ENCODE assay signal across 8 cellular contexts in genomic region chr2:43218550-43219382, GRCh38. TPM values are rescaled to one million over a fixed set of nuclear protein-coding genes. Genes with fewer than 3 reads are reported as not detected.
A peak's percentile ranks its signal among the peaks of the same experiment; 100 is the strongest.
DNase-seq lines count a peak whose midpoint lies in the region; ATAC-seq, FAIRE-seq and TF ChIP-seq lines count a peak whose summit lies in the region.

No MANE protein-coding gene starts in this region.

- no peaks in the 10 kb centered on the region for H3K9me2 ChIP-seq in hepatocyte (replicated peaks; ENCODE audit: insufficient read depth)

- H3K79me2 ChIP-seq in hepatocyte, result peaks cover 23% of the 10 kb centered on the region

- H3K4me3 ChIP-seq in adipocyte (ENCODE audit: low read length) (peak overlapping the region; percentile 91), hepatocyte (no peak overlapping the region), spleen (peak overlapping the region in 7 of 8 donors; percentile 26 to 99 (median 92))

- in situ Hi-C loops in GM13977 (cut with MboI; ENCODE audit: low pct_unique_long_range_greater_than_20kb, low sequenced_read_pairs, unreplicated experiment), result no loop called here

- H3K4me2 ChIP-seq in hepatocyte, result peak overlapping the region; percentile 77

- H3K9me3 ChIP-seq in adipocyte (ENCODE audit: control insufficient read depth, low read length) (no peaks in the 10 kb centered on the region), hepatocyte (ENCODE audit: low read depth) (no peaks in the 10 kb centered on the region), spleen (no peaks in the 10 kb centered on the region)

- no peak overlapping the region for H2AFZ ChIP-seq in hepatocyte

- WGBS in hepatocyte (ENCODE audit: low lambda C conversion rate, missing lambda C conversion rate), result 31% methylated on average over 9 of the region's 9 CpGs
- 3 to 6% (median 4%) methylated on average over 8 to 9 of the region's 9 CpGs for WGBS in spleen, 5 donors

- TF ChIP-seq CTCF in GM13977 (IDR thresholded peaks at IDR 0.05; ENCODE audit: extremely low read depth, insufficient read depth, missing control alignments) (no peak), hepatocyte (IDR thresholded peaks at IDR 0.05; ENCODE audit: poor library complexity) (no peak), spleen (IDR thresholded peaks at IDR 0.05 in 8 of 11, conservative IDR thresholded peaks at IDR 0.05 in 3 of 11) (peak in 3 of 11 experiments; percentile 8 to 41 (median 31))

- intact Hi-C loops in spleen (cut with DNase I; ENCODE audit: low total_unique reads), result no loop called here

- peak overlapping the region; percentile 100 for H3K27ac ChIP-seq in hepatocyte
- H3K27ac ChIP-seq in spleen, result peak overlapping the region; percentile 93 to 100 (median 99)

- peak; percentile 23 for ATAC-seq in HG03097 (IDR thresholded peaks at IDR 0.05; ENCODE audit: low FRiP score, unreplicated experiment)

- peak overlapping the region; percentile 99 for H3K9ac ChIP-seq in adipocyte (ENCODE audit: low read length)

- peaks cover 11% of the 10 kb centered on the region for H4K20me1 ChIP-seq in hepatocyte (ENCODE audit: insufficient read depth, poor library complexity, severe bottlenecking)

- no peak for FAIRE-seq in H54 (lab: Jason Lieb, UNC)

- DNase-seq in GM13977 (ENCODE audit: low spot score), result peak; percentile 53
- peak; percentile 93 for DNase-seq in SW480 (ENCODE audit: low spot score)
- DNase-seq in adipocyte (ENCODE audit: low read depth), result peak; percentile 43
- peak; percentile 56 for DNase-seq in hepatocyte (ENCODE audit: low spot score)
- DNase-seq in spleen, result peak; percentile 95
- DNase-seq in NCI-H1105 (lab: John Stamatoyannopoulos, UW), result no peak
- DNase-seq in H54 (ENCODE audit: insufficient read length, low spot score), result no peak

- TF ChIP-seq POLR2A in spleen (IDR thresholded peaks at IDR 0.05) (peak in 2 of 3 donors; percentile 29 to 67), H54 (IDR thresholded peaks at IDR 0.05; ENCODE audit: low read depth, low read length) (no peak)

- H3K4me1 ChIP-seq in adipocyte (ENCODE audit: control insufficient read depth, insufficient read depth, low read length), result peaks cover 45% of the 10 kb centered on the region
- H3K4me1 ChIP-seq in hepatocyte (ENCODE audit: insufficient read depth), result peaks cover 38% of the 10 kb centered on the region
- peaks cover 30 to 97% (median 70%) of the 10 kb centered on the region in 6 donors for H3K4me1 ChIP-seq in spleen

- H3K27me3 ChIP-seq in adipocyte (replicated peaks; ENCODE audit: control insufficient read depth, insufficient read depth, low read length) (no peaks in the 10 kb centered on the region), hepatocyte (no peaks in the 10 kb centered on the region), spleen (replicated peaks in 1 of 7) (no peaks in the 10 kb centered on the region)

- H3K36me3 ChIP-seq in adipocyte (ENCODE audit: control insufficient read depth, insufficient read depth, low read length, severe bottlenecking), result peaks cover 18% of the 10 kb centered on the region
- H3K36me3 ChIP-seq in hepatocyte (replicated peaks; ENCODE audit: insufficient read depth, low read depth), result no peaks in the 10 kb centered on the region
- peaks cover 0 to 27% (median 14%) of the 10 kb centered on the region in 6 donors for H3K36me3 ChIP-seq in spleen

RNA-seq across cellular contexts. Expression of gene ZFP36L2, which starts 7.6 kb away (rescaled TPM):
- total RNA-seq in hepatocyte (77.6 and 85.1 TPM in 2 replicates), spleen (100 to 1,000 TPM; 118 to 223 (median 131) TPM)
- polyA plus RNA-seq in hepatocyte (266 and 285 TPM in 2 replicates), spleen (100 to 1,000 TPM in 1 of 3 donors, 10 to 100 TPM in 2; 72.4 to 115 (median 91.0) TPM)

Comparison
In these comparisons a context has a peak if more than half of its experiments do, and no peak if none do; other contexts are left out.
1. DNase-seq: peak in GM13977 (single experiment), SW480 (single experiment), adipocyte (single experiment), hepatocyte (single experiment) and spleen (single experiment); none in NCI-H1105 (single experiment) and H54 (single experiment).